Comparison of ENCODE assay signal across 26 cellular contexts in the genomic region with DNA sequence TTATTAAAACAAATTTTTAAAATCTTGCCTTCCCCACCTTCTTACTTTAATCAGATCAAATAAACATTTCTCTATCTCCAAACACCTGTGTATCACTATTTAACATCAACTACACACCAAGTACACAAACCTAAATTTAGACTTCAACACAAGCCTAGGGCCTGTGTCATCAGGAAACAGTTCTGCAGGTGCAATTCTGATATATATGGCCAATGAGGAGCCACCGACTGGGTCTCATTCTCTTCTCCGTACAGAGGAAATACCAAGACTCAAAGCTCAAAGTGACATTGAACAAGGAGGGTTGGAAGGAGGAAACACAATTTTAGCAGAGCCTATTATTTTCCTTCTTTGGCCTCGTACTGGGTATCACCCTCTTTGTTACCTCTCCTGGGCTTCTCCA.
"Had no signal": no experiment of that assay in that cellular context is flagged by ENCODE, and none has a peak within 500 bp of the region (broad histone marks: within the 10 kb centered on the region; RNA-seq: fewer than 3 reads in every experiment).

No MANE protein-coding gene starts in this region.

- H3K27me3 ChIP-seq: Peyer's patch had no signal

- H3K27ac Mint-ChIP-seq: IgD-negative memory B cell had no signal

- H3K9me3 Mint-ChIP-seq: IgD-negative memory B cell had no signal

- H3K36me3 ChIP-seq: Peyer's patch had no signal

- H3K36me3 Mint-ChIP-seq: IgD-negative memory B cell had no signal

- H3K4me1 Mint-ChIP-seq: IgD-negative memory B cell had no signal

- DNase-seq: Kasumi-1; MV-4-11; NCI-H1092; NCI-H1436; NCI-H187; NCI-H2029; NCI-H2081 treated with DMSO at 0.1 percent for 48 hours; NCI-H2171; NCI-H226; NCI-H446; NCI-H510A; NCI-H524 treated with DMSO at 0.1 percent for 48 hours; NCI-H69; NCI-H774; NK-92 treated with Interleukin-12 subunit alpha and Interleukin-12 subunit beta, amount 100 ng/mL, for 24 hours; OCI-M1; PC-9; Peyer's patch; SHP77; SK-N-SH; T-helper 1 cell had no signal

- H3K4me3 ChIP-seq: K562, PC-9, Peyer's patch had no signal

- H3K4me1 ChIP-seq: Peyer's patch had no signal

- H3K4me3 Mint-ChIP-seq: IgD-negative memory B cell had no signal

- H3K27ac ChIP-seq: HL-60, KMS-11, PC-9, Peyer's patch, RWPE1 had no signal

- H3K9me3 ChIP-seq: Peyer's patch, SK-N-SH had no signal
